8 cellular contexts compared by ENCODE assay signal in the genomic region with DNA sequence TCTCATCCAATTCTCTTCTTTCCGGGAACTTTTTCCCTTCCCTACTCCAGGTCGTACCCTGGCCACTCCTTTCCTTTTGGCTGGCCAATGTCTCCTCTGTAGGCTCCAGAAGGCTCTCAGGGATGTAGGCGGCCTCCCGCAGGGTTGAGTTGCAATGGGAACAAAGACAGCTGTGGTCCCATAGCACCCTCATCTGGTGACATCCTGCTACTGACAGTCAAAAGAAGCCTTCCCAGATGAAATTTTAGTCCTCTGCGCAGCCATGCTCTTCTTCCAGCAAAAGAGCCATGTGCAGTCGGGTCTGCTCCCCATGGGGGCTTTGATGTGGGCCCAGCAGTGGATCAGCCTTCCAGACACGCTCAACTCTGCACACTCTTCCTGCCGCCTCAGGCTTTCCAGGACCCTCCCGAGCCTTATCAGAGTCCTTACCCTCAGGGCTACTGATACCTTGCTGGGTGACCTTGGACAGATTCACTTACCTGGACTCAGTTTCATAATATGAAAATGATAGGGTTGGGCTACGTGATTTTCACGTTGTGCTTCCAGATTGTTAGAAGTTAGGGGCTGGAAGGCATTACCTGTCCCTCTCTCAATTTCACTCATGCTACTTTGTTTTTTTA. TPM values are rescaled to one million over a fixed set of nuclear protein-coding genes. Genes with fewer than 3 reads are reported as not detected.
A peak's percentile ranks its signal among the peaks of the same experiment; 100 is the strongest.
DNase-seq lines count a peak whose midpoint lies in the region; ATAC-seq and TF ChIP-seq lines count a peak whose summit lies in the region.

No MANE protein-coding gene starts in this region.

- no peaks in the 10 kb centered on the region for H3K27me3 ChIP-seq in WERI-Rb-1 (ENCODE audit: insufficient read depth, low read depth, severe bottlenecking)
- no peaks in the 10 kb centered on the region for H3K27me3 ChIP-seq in effector memory CD4-positive, alpha-beta T cell (replicated peaks; ENCODE audit: control insufficient read depth, insufficient read depth, low read length, poor library complexity, severe bottlenecking)

- H3K9me3 ChIP-seq in WERI-Rb-1 (ENCODE audit: severe bottlenecking): no peaks in the 10 kb centered on the region
- H3K9me3 ChIP-seq in effector memory CD4-positive, alpha-beta T cell (ENCODE audit: control insufficient read depth, low read length): no peaks in the 10 kb centered on the region

- ATAC-seq in GM18873 (IDR thresholded peaks at IDR 0.05; ENCODE audit: low FRiP score, unreplicated experiment): no peak

- H3K36me3 ChIP-seq in WERI-Rb-1: no peaks in the 10 kb centered on the region
- peaks cover under 1% of the 10 kb centered on the region for H3K36me3 ChIP-seq in effector memory CD4-positive, alpha-beta T cell (ENCODE audit: control insufficient read depth, insufficient read depth, low read length)

- DNase-seq in activated effector memory CD4-positive, alpha-beta T cell treated with anti-CD3 and anti-CD28 coated beads, Interleukin-2, amount 50 U/mL, for 16 hours: peak; percentile 71
- DNase-seq in activated effector memory CD4-positive, alpha-beta T cell treated with Interleukin-2 at 50 U/mL for 16 hours: no peak
- DNase-seq in NCI-H1092 (lab: John Stamatoyannopoulos, UW) (peak; percentile 31), WERI-Rb-1 (peak; percentile 75), myocyte (ENCODE audit: low read depth) (peak; percentile 51), GM19240 (ENCODE audit: insufficient read length, low spot score) (no peak)
- peak; percentile 5 to 24 (median 17) for DNase-seq in effector memory CD4-positive, alpha-beta T cell

- TF ChIP-seq CTCF in WERI-Rb-1 (IDR thresholded peaks at IDR 0.05; ENCODE audit: low read depth, low read length): peak; percentile 92

- H3K27ac ChIP-seq in WERI-Rb-1: no peak overlapping the region
- no peak overlapping the region for H3K27ac ChIP-seq in effector memory CD4-positive, alpha-beta T cell (ENCODE audit: insufficient read depth, low read length, poor library complexity, severe bottlenecking)

- no peak overlapping the region for H3K4me3 ChIP-seq in WERI-Rb-1 (ENCODE audit: low read depth, low read length)
- H3K4me3 ChIP-seq in effector memory CD4-positive, alpha-beta T cell (ENCODE audit: insufficient read depth, low read depth, low read length, poor library complexity, severe bottlenecking): no peak overlapping the region

- H3K4me1 ChIP-seq in effector memory CD4-positive, alpha-beta T cell (ENCODE audit: control insufficient read depth, insufficient read depth, low read length, poor library complexity, severe bottlenecking): no peaks in the 10 kb centered on the region

RNA-seq across cellular contexts. Expression of a gene that starts 5.5 kb away (rescaled TPM):
- not detected in 2 replicates for total RNA-seq in myocyte
- polyA plus RNA-seq in myocyte (2012): not detected

RNA-seq across cellular contexts. Expression of a gene that starts 28.0 kb away (rescaled TPM):
- total RNA-seq in myocyte: not detected in 2 replicates
- polyA plus RNA-seq in myocyte (2012): not detected

RNA-seq across cellular contexts. Expression of a gene that starts 39.2 kb away (rescaled TPM):
- 0.05 TPM in 1 of 2 replicates, not detected in the other for total RNA-seq in myocyte
- not detected for polyA plus RNA-seq in myocyte (2012)

Comparison
In these comparisons a context has a peak if more than half of its experiments do, and no peak if none do; other contexts are left out.
1. DNase-seq: peak in activated effector memory CD4-positive, alpha-beta T cell treated with anti-CD3 and anti-CD28 coated beads, Interleukin-2, amount 50 U/mL, for 16 hours (single experiment), NCI-H1092 (single experiment), WERI-Rb-1 (single experiment), effector memory CD4-positive, alpha-beta T cell (3 of 3) and myocyte (single experiment); none in activated effector memory CD4-positive, alpha-beta T cell treated with Interleukin-2 at 50 U/mL for 16 hours (single experiment) and GM19240 (single experiment).